ENCODE assay signal across 37 cellular contexts in the genomic region with DNA sequence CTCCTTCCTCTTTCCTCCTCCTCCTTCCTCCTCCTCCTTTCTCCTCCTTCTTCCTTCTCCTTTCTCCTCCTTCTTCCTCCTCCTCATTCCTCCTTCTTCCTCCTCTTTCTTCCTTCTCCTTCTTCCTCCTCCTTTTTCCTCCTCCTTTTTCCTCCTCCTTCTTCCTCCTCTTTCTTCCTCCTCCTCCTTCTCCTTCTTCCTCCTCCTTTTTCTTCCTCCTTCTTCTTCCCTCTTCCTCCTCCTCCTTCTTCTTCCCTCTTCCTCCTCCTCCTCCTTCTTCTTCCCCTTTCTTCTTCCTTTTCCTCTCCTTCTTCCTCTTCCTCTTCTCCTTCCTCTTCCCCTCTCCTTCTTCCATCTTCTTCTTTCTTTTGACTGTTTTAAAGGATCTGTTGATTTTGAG.
DNase-seq lines count a peak whose midpoint lies in the region; ATAC-seq, FAIRE-seq and TF ChIP-seq lines count a peak whose summit lies in the region.
"Had no signal": no experiment of that assay in that cellular context is flagged by ENCODE, and none has a peak within 500 bp of the region (broad histone marks: within the 10 kb centered on the region; RNA-seq: fewer than 3 reads in every experiment).

No MANE protein-coding gene starts in this region.

- H3K4me3 Mint-ChIP-seq in WTC11: no peak overlapping the region
- H3K4me3 Mint-ChIP-seq: B cell; CD14-positive monocyte; CD4-positive, alpha-beta memory T cell; CD4-positive, alpha-beta T cell; CD4-positive, CD25-positive, alpha-beta regulatory T cell; CD8-positive, alpha-beta memory T cell; CD8-positive, alpha-beta T cell had no signal

- ATAC-seq in HepG2 (no peak), right lobe of liver (no peak), WTC11 (no peak)
- ATAC-seq: A549; CD8-positive, alpha-beta T cell had no signal

- BruUV-seq in HepG2 (replicated peaks; lab: Mats Ljungman, UMichigan): no TSS peak

- CTCF ChIA-PET in HepG2 (lab: Yijun Ruan, JAX; ENCODE audit: low intra/inter-chr PET ratio, low total read pairs): no interaction called here
- CTCF ChIA-PET in HEK293 (lab: Yijun Ruan, JAX): no interaction called here
- CTCF ChIA-PET in WTC11 (lab: Charles Lee): no interaction called here

- H3K27me3 ChIP-seq in HepG2 (ENCODE audit: control insufficient read depth in 1 of 2, insufficient read depth in 2 of 2, low read length in 2 of 2) (no peaks in the 10 kb centered on the region), right lobe of liver (no peaks in the 10 kb centered on the region)
- H3K27me3 ChIP-seq: BE2C; BLaER1; BLaER1 treated with 17β-estradiol and CSF1 and Interleukin-3, amounts not matched to agents 10 nM and 100 nM had no signal

- H3K27me3 Mint-ChIP-seq in WTC11 (ENCODE audit: low read depth): no peaks in the 10 kb centered on the region
- H3K27me3 Mint-ChIP-seq: B cell; CD4-positive, alpha-beta memory T cell; CD4-positive, alpha-beta T cell; CD4-positive, CD25-positive, alpha-beta regulatory T cell; CD8-positive, alpha-beta memory T cell had no signal

- intact Hi-C loops in HepG2 (cut with micrococcal nuclease; ENCODE audit: unreplicated experiment) (no loop called here), right lobe of liver (cut with DNase I) (no loop called here)

- no peaks in the 10 kb centered on the region for H3K4me1 ChIP-seq in HepG2 (ENCODE audit: insufficient read depth, low read length)
- no peaks in the 10 kb centered on the region for H3K4me1 ChIP-seq in right lobe of liver
- H3K4me1 ChIP-seq in HEK293 (ENCODE audit: control insufficient read depth, insufficient read depth, low read length): no peaks in the 10 kb centered on the region
- H3K4me1 ChIP-seq: A549, BE2C, BLaER1, Caco-2 had no signal

- H3K4me3 ChIP-seq in HepG2 (replicated peaks in 1 of 3; ENCODE audit: insufficient read depth in 1 of 3, low read depth in 2 of 3, low read length in 3 of 3) (no peak overlapping the region), right lobe of liver (no peak overlapping the region), HEK293 (ENCODE audit: low read depth, low read length) (no peak overlapping the region)
- H3K4me3 ChIP-seq: A549; BLaER1; BLaER1 treated with 17β-estradiol and CSF1 and Interleukin-3, amounts not matched to agents 10 nM and 100 nM had no signal

- H3K9me3 Mint-ChIP-seq in WTC11: peaks cover 21% of the 10 kb centered on the region

- no peak overlapping the region for H3K27ac Mint-ChIP-seq in WTC11
- H3K27ac Mint-ChIP-seq: B cell; CD14-positive monocyte; CD4-positive, alpha-beta memory T cell; CD4-positive, alpha-beta T cell; CD4-positive, CD25-positive, alpha-beta regulatory T cell; CD8-positive, alpha-beta memory T cell; CD8-positive, alpha-beta T cell had no signal

- TF ChIP-seq EP300 in HepG2 (IDR thresholded peaks at IDR 0.05; ENCODE audit: low read depth in 2 of 2, low read length in 2 of 2): no peak
- no peak for TF ChIP-seq EP300 in HepG2 (CRISPR knock-in tag; IDR thresholded peaks at IDR 0.05; ENCODE audit: borderline replicate concordance)

- no peaks in the 10 kb centered on the region for H4K20me1 ChIP-seq in HepG2 (ENCODE audit: insufficient read depth, low read length)
- H4K20me1 ChIP-seq: BLaER1; BLaER1 treated with 17β-estradiol and CSF1 and Interleukin-3, amounts not matched to agents 10 nM and 100 nM had no signal

- TF ChIP-seq POLR2A in HepG2 (IDR thresholded peaks at IDR 0.05; ENCODE audit: insufficient read depth in 1 of 2, low read depth in 2 of 2, low read length in 2 of 2) (no peak), right lobe of liver (IDR thresholded peaks at IDR 0.05) (no peak)

- no peak for FAIRE-seq in HepG2 (lab: Jason Lieb, UNC)
- FAIRE-seq: A204.1, A549, D721Med had no signal

- no peaks in the 10 kb centered on the region for H3K36me3 ChIP-seq in HepG2 (replicated peaks in 1 of 2; ENCODE audit: control insufficient read depth in 1 of 2, insufficient read depth in 2 of 2, low read length in 2 of 2)
- H3K36me3 ChIP-seq in right lobe of liver: no peaks in the 10 kb centered on the region
- no peaks in the 10 kb centered on the region for H3K36me3 ChIP-seq in HEK293 (ENCODE audit: control insufficient read depth in 2 of 2, insufficient read depth in 1 of 2, low read length in 2 of 2)
- H3K36me3 ChIP-seq: BE2C; BLaER1; BLaER1 treated with 17β-estradiol and CSF1 and Interleukin-3, amounts not matched to agents 10 nM and 100 nM had no signal

- H3K9me3 ChIP-seq in HepG2 (ENCODE audit: low read length): no peaks in the 10 kb centered on the region
- H3K9me3 ChIP-seq in right lobe of liver: no peaks in the 10 kb centered on the region
- no peaks in the 10 kb centered on the region for H3K9me3 ChIP-seq in HEK293 (ENCODE audit: control insufficient read depth, insufficient read depth, low read depth, low read length)
- H3K9me3 ChIP-seq: A549; BE2C; BLaER1; BLaER1 treated with 17β-estradiol and CSF1 and Interleukin-3, amounts not matched to agents 10 nM and 100 nM; Caco-2 had no signal

- in situ Hi-C loops in HepG2 (cut with HindIII; ENCODE audit: extremely low pct_ligation_motif_present, low pct_unique_long_range_greater_than_20kb): no loop called here

- 0 out of 2 replicates have a peak, but pooled peaks cover 2% of the 10 kb centered on the region for H3K4me1 Mint-ChIP-seq in WTC11
- H3K4me1 Mint-ChIP-seq: B cell; CD14-positive monocyte; CD4-positive, alpha-beta memory T cell; CD4-positive, CD25-positive, alpha-beta regulatory T cell; CD8-positive, alpha-beta memory T cell had no signal

- POLR2A ChIA-PET in HepG2 (lab: Yijun Ruan, JAX): no interaction called here
- POLR2A ChIA-PET in HEK293 (lab: Yijun Ruan, JAX): no interaction called here
- POLR2A ChIA-PET in WTC11 (lab: Charles Lee): no interaction called here

- DNase-seq in HepG2 (ENCODE audit: low spot score): no peak
- no peak for DNase-seq in right lobe of liver
- no peak for DNase-seq in WTC11 (ENCODE audit: low spot score)
- DNase-seq in left kidney (ENCODE audit: low read depth, low spot score): peak; percentile 4
- DNase-seq in NCI-H146 treated with DMSO at 0.1 percent for 48 hours (lab: John Stamatoyannopoulos, UW; ENCODE audit: unreplicated experiment): no peak
- DNase-seq in GM19240 (ENCODE audit: insufficient read length, low spot score): no peak
- DNase-seq in ureter (ENCODE audit: low spot score): no peak
- DNase-seq: 8988T; ACHN; AML-193; BE2C; C1 segment of cervical spinal cord; Caco-2; Calu3; CD4-positive, alpha-beta memory T cell; CD4-positive, alpha-beta T cell; CD4-positive, CD25-positive, alpha-beta regulatory T cell; CD8-positive, alpha-beta memory T cell; CD8-positive, alpha-beta T cell; COR-L47; DMS 273 treated with DMSO at 0.1 percent for 48 hours; DMS153; DMS53; DMS79; DMS79 treated with DMSO at 0.1 percent for 48 hours; DND-41; EL had no signal

- no peak overlapping the region for H3K4me2 ChIP-seq in HepG2 (ENCODE audit: low read depth, low read length)
- H3K4me2 ChIP-seq: A549; BLaER1; BLaER1 treated with 17β-estradiol and CSF1 and Interleukin-3, amounts not matched to agents 10 nM and 100 nM had no signal

- H3K9ac ChIP-seq in HepG2 (ENCODE audit: insufficient read depth, low read depth, low read length): no peak overlapping the region
- H3K9ac ChIP-seq: BLaER1; BLaER1 treated with 17β-estradiol and CSF1 and Interleukin-3, amounts not matched to agents 10 nM and 100 nM had no signal

- H3K79me2 ChIP-seq in HepG2 (ENCODE audit: insufficient read depth, low read length): no peaks in the 10 kb centered on the region

- H3K27ac ChIP-seq in HepG2 (ENCODE audit: extremely low read length, insufficient read depth, low read length) (no peak overlapping the region), right lobe of liver (no peak overlapping the region), HEK293 (ENCODE audit: extremely low read depth, low read depth, low read length) (no peak overlapping the region)
- H3K27ac ChIP-seq: 22Rv1, A549, BLaER1, C4-2B had no signal

- no peaks in the 10 kb centered on the region for H3K36me3 Mint-ChIP-seq in WTC11
- H3K36me3 Mint-ChIP-seq: CD14-positive monocyte; CD4-positive, alpha-beta memory T cell; CD4-positive, CD25-positive, alpha-beta regulatory T cell; CD8-positive, alpha-beta memory T cell; CD8-positive, alpha-beta T cell had no signal

- H2AFZ ChIP-seq in HepG2 (ENCODE audit: low read length): no peak overlapping the region

- no peak for TF ChIP-seq RAD21 in HepG2 (CRISPR knock-in tag; IDR thresholded peaks at IDR 0.05)

- TF ChIP-seq CTCF in HepG2 (CRISPR knock-in tag; IDR thresholded peaks at IDR 0.05): no peak
- TF ChIP-seq CTCF in right lobe of liver (IDR thresholded peaks at IDR 0.05): no peak
- no peak for TF ChIP-seq CTCF in HEK293 (tag by site-specific recombination; IDR thresholded peaks at IDR 0.05)
- TF ChIP-seq CTCF in WTC11 (IDR thresholded peaks at IDR 0.05): no peak

TF ChIP-seq in HepG2, 621 proteins besides CTCF, POLR2A, EP300 and RAD21 (continues in another document):
- TF ChIP-seq, protein P1, sequence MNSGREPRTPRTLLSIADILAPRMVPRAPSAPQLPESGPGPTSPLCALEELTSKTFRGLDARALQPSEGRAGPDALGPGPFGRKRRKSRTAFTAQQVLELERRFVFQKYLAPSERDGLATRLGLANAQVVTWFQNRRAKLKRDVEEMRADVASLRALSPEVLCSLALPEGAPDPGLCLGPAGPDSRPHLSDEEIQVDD (CRISPR knock-in tag; IDR thresholded peaks at IDR 0.05; ENCODE audit: borderline replicate concordance): no peak
- TF ChIP-seq ATM (IDR thresholded peaks at IDR 0.05; ENCODE audit: borderline replicate concordance) (0 out of 2 replicates have a peak, but pooled peaks have one; percentile 78), ZNF343 (CRISPR knock-in tag; IDR thresholded peaks at IDR 0.05) (no peak)

TF ChIP-seq in HEK293, 187 proteins besides CTCF, POLR2A, EP300 and RAD21 (continues in another document):
- TF ChIP-seq TCF7L2 (IDR thresholded peaks at IDR 0.05; ENCODE audit: borderline replicate concordance, low read depth, low read length) (no peak), ZNF423 (tag by site-specific recombination; IDR thresholded peaks at IDR 0.05) (no peak), BCL11A (tag by site-specific recombination; IDR thresholded peaks at IDR 0.05; ENCODE audit: low read depth) (no peak)

TF ChIP-seq in WTC11, 78 proteins besides CTCF, POLR2A, EP300 and RAD21:
- no peak for TF ChIP-seq ZBTB21 (CRISPR knock-in tag; IDR thresholded peaks at IDR 0.05; ENCODE audit: borderline replicate concordance)
- TF ChIP-seq, protein P2, sequence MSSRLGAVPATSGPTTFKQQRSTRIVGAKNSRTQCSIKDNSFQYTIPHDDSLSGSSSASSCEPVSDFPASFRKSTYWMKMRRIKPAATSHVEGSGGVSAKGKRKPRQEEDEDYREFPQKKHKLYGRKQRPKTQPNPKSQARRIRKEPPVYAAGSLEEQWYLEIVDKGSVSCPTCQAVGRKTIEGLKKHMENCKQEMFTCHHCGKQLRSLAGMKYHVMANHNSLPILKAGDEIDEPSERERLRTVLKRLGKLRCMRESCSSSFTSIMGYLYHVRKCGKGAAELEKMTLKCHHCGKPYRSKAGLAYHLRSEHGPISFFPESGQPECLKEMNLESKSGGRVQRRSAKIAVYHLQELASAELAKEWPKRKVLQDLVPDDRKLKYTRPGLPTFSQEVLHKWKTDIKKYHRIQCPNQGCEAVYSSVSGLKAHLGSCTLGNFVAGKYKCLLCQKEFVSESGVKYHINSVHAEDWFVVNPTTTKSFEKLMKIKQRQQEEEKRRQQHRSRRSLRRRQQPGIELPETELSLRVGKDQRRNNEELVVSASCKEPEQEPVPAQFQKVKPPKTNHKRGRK (CRISPR knock-in tag; IDR thresholded peaks at IDR 0.05; ENCODE audit: borderline replicate concordance): 0 out of 2 replicates have a peak, but pooled peaks have one; percentile 35
TF ChIP-seq in WTC11: peak in this region for 1.
